8 cellular contexts compared by ENCODE assay signal in the genomic region with DNA sequence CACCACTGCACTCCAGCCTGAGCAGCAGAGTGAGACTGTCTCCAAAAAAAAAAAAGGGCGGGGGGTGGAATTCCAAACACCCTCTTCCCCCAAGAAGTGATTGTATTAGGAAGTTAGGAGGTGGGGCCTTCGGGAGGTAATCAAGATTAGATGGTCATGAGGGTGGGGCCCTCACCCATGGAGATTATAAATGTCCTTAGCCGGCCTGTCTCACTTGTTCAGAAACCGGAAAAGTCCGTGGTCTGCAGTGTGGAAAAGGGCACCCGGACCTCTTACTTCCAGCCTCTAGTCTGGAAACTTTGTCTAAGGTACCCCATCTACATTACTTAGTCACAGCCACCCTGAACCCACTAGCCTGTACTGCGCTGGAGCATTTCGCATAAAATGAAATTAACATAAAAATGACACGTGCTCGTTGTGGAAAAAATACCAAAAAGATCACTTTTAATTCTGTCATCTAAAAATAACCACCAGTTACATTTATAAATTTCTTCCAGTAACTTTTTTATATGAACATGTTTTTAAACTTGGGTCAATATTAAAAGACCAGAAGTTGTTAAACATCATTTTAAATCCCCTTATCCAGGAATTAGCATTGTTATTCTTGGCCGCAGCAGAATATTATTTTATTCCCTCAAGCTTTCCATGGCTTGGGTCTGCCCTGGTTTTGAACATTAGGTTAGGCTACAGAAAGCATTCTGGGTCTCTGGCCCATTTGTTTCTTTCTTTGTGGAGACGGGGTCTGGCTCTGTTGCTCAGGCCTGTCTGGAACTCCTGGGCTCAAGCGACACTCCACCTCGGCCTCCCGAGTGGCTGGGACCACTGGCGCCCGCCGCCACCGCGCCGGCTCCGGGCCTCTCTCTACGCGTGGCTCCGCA. TPM values are rescaled to one million over a fixed set of nuclear protein-coding genes. Genes with fewer than 3 reads are reported as not detected.
DNase-seq lines count a peak whose midpoint lies in the region; ATAC-seq and TF ChIP-seq lines count a peak whose summit lies in the region.

No MANE protein-coding gene starts in this region.

- ATAC-seq in GM19351 (IDR thresholded peaks at IDR 0.05; ENCODE audit: unreplicated experiment): no peak

- H3K9ac ChIP-seq in KMS-11 (peak overlapping the region; percentile 99), adipocyte (ENCODE audit: low read length) (peak overlapping the region; percentile 96), stomach smooth muscle (ENCODE audit: low read length in 2 of 2) (peak overlapping the region; percentile 82 to 98)

- H3K79me2 ChIP-seq in KMS-11 (ENCODE audit: insufficient read depth, low read depth): peaks cover 42% of the 10 kb centered on the region

- H4K20me1 ChIP-seq in KMS-11 (ENCODE audit: insufficient read depth): peaks cover 31% of the 10 kb centered on the region

- H3K27ac ChIP-seq in C4-2B: peak overlapping the region; percentile 98
- H3K27ac ChIP-seq in KMS-11: peak overlapping the region; percentile 96
- H3K27ac ChIP-seq in stomach smooth muscle (ENCODE audit: low read length): peak overlapping the region; percentile 99

- H3K4me1 ChIP-seq in KMS-11 (ENCODE audit: low read depth, poor library complexity, severe bottlenecking): peaks cover 21% of the 10 kb centered on the region
- peaks cover 32% of the 10 kb centered on the region for H3K4me1 ChIP-seq in adipocyte (ENCODE audit: control insufficient read depth, insufficient read depth, low read length)
- H3K4me1 ChIP-seq in stomach smooth muscle (ENCODE audit: control insufficient read depth, insufficient read depth, low read length): peaks cover 13% of the 10 kb centered on the region

- H3K4me3 ChIP-seq in KMS-11 (IDR thresholded peaks at IDR 0.05; ENCODE audit: insufficient read depth, low read depth, low read length): no peak overlapping the region
- peak overlapping the region; percentile 85 for H3K4me3 ChIP-seq in adipocyte (ENCODE audit: low read length)
- H3K4me3 ChIP-seq in kidney epithelial cell (ENCODE audit: low read depth, low read length): peak overlapping the region; percentile 66
- H3K4me3 ChIP-seq in stomach smooth muscle (ENCODE audit: low read length in 2 of 2): peak overlapping the region; percentile 76 to 84

- H3K4me2 ChIP-seq in KMS-11: peak overlapping the region; percentile 78

- no peak for TF ChIP-seq CTCF in C4-2B (conservative IDR thresholded peaks at IDR 0.05)
- no peak for TF ChIP-seq CTCF in KMS-11 (conservative IDR thresholded peaks at IDR 0.05; ENCODE audit: low read depth, low read length)
- no peak for TF ChIP-seq CTCF in kidney epithelial cell (IDR thresholded peaks at IDR 0.05; ENCODE audit: insufficient read depth, low read length, poor library complexity, severe bottlenecking)

- H2AFZ ChIP-seq in KMS-11 (ENCODE audit: low read depth): peak overlapping the region; percentile 65

- H3K27me3 ChIP-seq in KMS-11 (ENCODE audit: insufficient read depth, low read depth) (no peaks in the 10 kb centered on the region), adipocyte (replicated peaks; ENCODE audit: control insufficient read depth, insufficient read depth, low read length) (no peaks in the 10 kb centered on the region), kidney epithelial cell (ENCODE audit: control insufficient read depth, insufficient read depth, low read length) (no peaks in the 10 kb centered on the region), stomach smooth muscle (ENCODE audit: control insufficient read depth in 1 of 2, insufficient read depth in 2 of 2, low read length in 2 of 2) (no peaks in the 10 kb centered on the region)

- H3K36me3 ChIP-seq in KMS-11 (ENCODE audit: insufficient read depth) (peaks cover under 1% of the 10 kb centered on the region; the same call in 1 of the 2 replicates), adipocyte (ENCODE audit: control insufficient read depth, insufficient read depth, low read length, severe bottlenecking) (no peaks in the 10 kb centered on the region), kidney epithelial cell (ENCODE audit: control insufficient read depth, insufficient read depth, low read length) (no peaks in the 10 kb centered on the region), stomach smooth muscle (ENCODE audit: control insufficient read depth in 2 of 2, insufficient read depth in 2 of 2, low read length in 2 of 2) (no peaks in the 10 kb centered on the region)

- DNase-seq in adipocyte (ENCODE audit: low read depth) (no peak), kidney epithelial cell (ENCODE audit: low read depth) (no peak), NCI-H446 (lab: John Stamatoyannopoulos, UW) (no peak), NCI-H2081 (lab: John Stamatoyannopoulos, UW) (no peak)

- no peaks in the 10 kb centered on the region for H3K9me3 ChIP-seq in adipocyte (ENCODE audit: control insufficient read depth, low read length)
- H3K9me3 ChIP-seq in stomach smooth muscle (ENCODE audit: control insufficient read depth in 2 of 2, low read length in 2 of 2): no peaks in the 10 kb centered on the region

RNA-seq across cellular contexts. Expression of a gene that starts 1.1 kb away (rescaled TPM):
- total RNA-seq in kidney epithelial cell: 57.7 and 113 TPM in 2 replicates

RNA-seq across cellular contexts. Expression of a gene that starts 8.5 kb away (rescaled TPM):
- 47.3 and 47.6 TPM in 2 replicates for total RNA-seq in kidney epithelial cell
